27 cellular contexts compared by ENCODE assay signal in genomic region chr20:5122861-5123260, GRCh38. TPM values are rescaled to one million over a fixed set of nuclear protein-coding genes. Genes with fewer than 3 reads are reported as not detected.
A peak's percentile ranks its signal among the peaks of the same experiment; 100 is the strongest.
DNase-seq lines count a peak whose midpoint lies in the region; ATAC-seq and TF ChIP-seq lines count a peak whose summit lies in the region.
"Had no signal": no experiment of that assay in that cellular context is flagged by ENCODE, and none has a peak within 500 bp of the region (broad histone marks: within the 10 kb centered on the region; RNA-seq: fewer than 3 reads in every experiment).

No MANE protein-coding gene starts in this region.

- H3K9me3 Mint-ChIP-seq in T-helper 2 cell treated with Interferon-gamma antibody and Interleukin-4, amounts not matched to agents 5 μg/mL and 100 μg/mL, for 36 hours, result no peaks in the 10 kb centered on the region

- no peak for DNase-seq in T-helper 2 cell treated with Interferon-gamma antibody and Interleukin-4, amounts not matched to agents 5 μg/mL and 100 μg/mL, for 36 hours (ENCODE audit: low spot score)
- no peak for DNase-seq in T-helper 2 cell
- peak; percentile 71 for DNase-seq in choroid plexus epithelial cell (ENCODE audit: low read depth)
- DNase-seq in trophoblast cell, result peak; percentile 42 to 81
- DNase-seq in SJCRH30, result no peak
- no peak for DNase-seq in activated gamma-delta T cell treated with Interleukin-2 at 50 U/mL for 16 hours
- no peak for DNase-seq in psoas muscle
- DNase-seq: 8988T; activated gamma-delta T cell; activated T-cell treated with anti-CD3 and anti-CD28 coated beads, Interleukin-2, amount 50 U/mL, for 1 hour; amniotic stem cell; CD4-positive, alpha-beta memory T cell; colonic mucosa; effector memory CD4-positive, alpha-beta T cell; foreskin fibroblast; GOT3; heart right ventricle; Kasumi-1; NCI-H1694 treated with DMSO at 0.1 percent for 48 hours; NCI-H2171 treated with DMSO at 0.1 percent for 48 hours; NCI-H524; Peyer's patch; SHP77 treated with DMSO at 0.1 percent for 48 hours; stimulated activated naive CD4-positive, alpha-beta T cell had no signal

- H2AK5ac ChIP-seq in trophoblast cell (ENCODE audit: low read length), result no peak overlapping the region

- WGBS in trophoblast cell (ENCODE audit: extremely low coverage, insufficient coverage, insufficient read length), result no CpG with 5 or more reads among the region's 1 CpG
- 91 to 100% (median 94%) methylated on average over 1 of the region's 1 CpG for WGBS in psoas muscle, 3 donors

- peaks cover 11% of the 10 kb centered on the region for H3K79me1 ChIP-seq in trophoblast cell (ENCODE audit: low read length)

- peaks cover 31% of the 10 kb centered on the region for H3F3A ChIP-seq in SU-DHL-6 (ENCODE audit: insufficient read depth)

- H2AFZ ChIP-seq in SU-DHL-6 (ENCODE audit: low read depth, low read length, severe bottlenecking), result no peak overlapping the region
- no peak overlapping the region for H2AFZ ChIP-seq in trophoblast cell (ENCODE audit: insufficient read depth, low read length, poor library complexity)

- no peak overlapping the region for H3K4ac ChIP-seq in trophoblast cell (ENCODE audit: low read depth, low read length)

- TF ChIP-seq CTCF in SU-DHL-6 (IDR thresholded peaks at IDR 0.05; ENCODE audit: insufficient read depth, low read length, poor library complexity, severe bottlenecking) (no peak), choroid plexus epithelial cell (conservative IDR thresholded peaks at IDR 0.05; ENCODE audit: low read depth, low read length) (no peak), psoas muscle (IDR thresholded peaks at IDR 0.05) (no peak)

- no peak overlapping the region for H3K4me3 ChIP-seq in SU-DHL-6 (ENCODE audit: insufficient read depth, low read length, poor library complexity, severe bottlenecking)
- no peak overlapping the region for H3K4me3 ChIP-seq in choroid plexus epithelial cell (ENCODE audit: low read depth, low read length)
- H3K4me3 ChIP-seq in trophoblast cell (ENCODE audit: low read depth, low read length), result no peak overlapping the region
- H3K4me3 ChIP-seq in SJCRH30, result no peak overlapping the region
- H3K4me3 ChIP-seq in psoas muscle, result no peak overlapping the region
- H3K4me3 ChIP-seq: colonic mucosa, heart right ventricle, Peyer's patch, suprapubic skin had no signal

- intact Hi-C loops in psoas muscle (cut with DNase I), result loop anchor here in 1 of 2 donors (5.0 kb wide), 1 partner anchor 49 kb away; no protein-coding TSS in a partner anchor

- H3K14ac ChIP-seq in trophoblast cell (ENCODE audit: low read length), result no peak overlapping the region

- H4K20me1 ChIP-seq in SU-DHL-6 (ENCODE audit: low read depth, low read length), result peaks cover 2% of the 10 kb centered on the region

- no peak overlapping the region for H3K4me3 Mint-ChIP-seq in T-helper 2 cell treated with Interferon-gamma antibody and Interleukin-4, amounts not matched to agents 5 μg/mL and 100 μg/mL, for 36 hours

- no peaks in the 10 kb centered on the region for H3K9me2 ChIP-seq in SU-DHL-6 (replicated peaks; ENCODE audit: insufficient read depth, low read length)

- no peak overlapping the region for H4K91ac ChIP-seq in trophoblast cell (ENCODE audit: low read depth, low read length)

- H3K36me3 Mint-ChIP-seq in T-helper 2 cell treated with Interferon-gamma antibody and Interleukin-4, amounts not matched to agents 5 μg/mL and 100 μg/mL, for 36 hours (ENCODE audit: low read depth), result peaks cover 21% of the 10 kb centered on the region

- H3K9me3 ChIP-seq in SU-DHL-6 (ENCODE audit: insufficient read depth, low read length), result no peaks in the 10 kb centered on the region
- H3K9me3 ChIP-seq in trophoblast cell (ENCODE audit: insufficient read depth, low read depth, low read length), result no peaks in the 10 kb centered on the region
- H3K9me3 ChIP-seq in SJCRH30 (replicated peaks), result no peaks in the 10 kb centered on the region
- H3K9me3 ChIP-seq in psoas muscle, result no peaks in the 10 kb centered on the region
- H3K9me3 ChIP-seq: colonic mucosa, heart right ventricle, Peyer's patch, suprapubic skin had no signal

- H3K36me3 ChIP-seq in SU-DHL-6 (ENCODE audit: low read length) (peaks cover 12% of the 10 kb centered on the region), trophoblast cell (ENCODE audit: control insufficient read depth in 1 of 2, insufficient read depth in 2 of 2, low read length in 2 of 2) (peaks cover 2 to 3% of the 10 kb centered on the region in 2 experiments), SJCRH30 (peaks cover 12% of the 10 kb centered on the region), psoas muscle (ENCODE audit: insufficient read depth in 1 of 2, low read depth in 1 of 2) (peaks cover 0 to 6% of the 10 kb centered on the region in 2 donors)
- H3K36me3 ChIP-seq: colonic mucosa, Peyer's patch, suprapubic skin had no signal

- H3K4me1 Mint-ChIP-seq in T-helper 2 cell treated with Interferon-gamma antibody and Interleukin-4, amounts not matched to agents 5 μg/mL and 100 μg/mL, for 36 hours (ENCODE audit: low read depth), result peaks cover 40% of the 10 kb centered on the region

- H3K27ac ChIP-seq in SU-DHL-6 (ENCODE audit: low read depth, low read length) (no peak overlapping the region), trophoblast cell (ENCODE audit: low read depth, low read length) (no peak overlapping the region), SJCRH30 (no peak overlapping the region), psoas muscle (no peak overlapping the region)
- H3K27ac ChIP-seq: colonic mucosa, Peyer's patch, suprapubic skin had no signal

- H3K79me2 ChIP-seq in SU-DHL-6 (ENCODE audit: insufficient read depth, low read length), result peaks cover 26% of the 10 kb centered on the region
- H3K79me2 ChIP-seq in trophoblast cell (ENCODE audit: control insufficient read depth, insufficient read depth, low read length, poor library complexity), result peaks cover 19% of the 10 kb centered on the region

- no peak overlapping the region for H3K23ac ChIP-seq in trophoblast cell (ENCODE audit: low read length)

- H2BK5ac ChIP-seq in trophoblast cell (ENCODE audit: low read depth, low read length, poor library complexity), result no peak overlapping the region

- peaks cover 4 to 5% of the 10 kb centered on the region in 2 experiments for H3K4me1 ChIP-seq in trophoblast cell (ENCODE audit: control insufficient read depth in 1 of 2, insufficient read depth in 2 of 2, low read length in 2 of 2)
- H3K4me1 ChIP-seq in SJCRH30, result 0 out of 2 replicates have a peak, but pooled peaks cover under 1% of the 10 kb centered on the region
- peaks cover 26% of the 10 kb centered on the region for H3K4me1 ChIP-seq in psoas muscle

- H4K12ac ChIP-seq in trophoblast cell (ENCODE audit: low read depth, low read length), result no peak overlapping the region

- peak overlapping the region; percentile 3 for H3K27ac Mint-ChIP-seq in T-helper 2 cell treated with Interferon-gamma antibody and Interleukin-4, amounts not matched to agents 5 μg/mL and 100 μg/mL, for 36 hours

- H3K4me2 ChIP-seq in SU-DHL-6 (ENCODE audit: low read depth, low read length, poor library complexity, severe bottlenecking), result no peak overlapping the region
- no peak overlapping the region for H3K4me2 ChIP-seq in trophoblast cell (ENCODE audit: low read length)

- no peaks in the 10 kb centered on the region for H3K27me3 Mint-ChIP-seq in T-helper 2 cell treated with Interferon-gamma antibody and Interleukin-4, amounts not matched to agents 5 μg/mL and 100 μg/mL, for 36 hours (ENCODE audit: low read depth)
- H3K27me3 Mint-ChIP-seq: CD4-positive, alpha-beta memory T cell had no signal

- H3K27me3 ChIP-seq in SU-DHL-6 (ENCODE audit: low read length) (no peaks in the 10 kb centered on the region), trophoblast cell (ENCODE audit: insufficient read depth, low read length) (no peaks in the 10 kb centered on the region), SJCRH30 (no peaks in the 10 kb centered on the region), psoas muscle (ENCODE audit: insufficient read depth in 3 of 3, low read length in 2 of 3) (no peaks in the 10 kb centered on the region)
- H3K27me3 ChIP-seq: colonic mucosa, heart right ventricle, Peyer's patch, suprapubic skin had no signal

- no peak overlapping the region for H2BK12ac ChIP-seq in trophoblast cell (ENCODE audit: low read length)

- no peak overlapping the region for H2BK120ac ChIP-seq in trophoblast cell (ENCODE audit: insufficient read depth, low read length, poor library complexity)

- no peak for ATAC-seq in psoas muscle
- ATAC-seq: heart right ventricle, sciatic nerve had no signal

- no peak overlapping the region for H4K8ac ChIP-seq in trophoblast cell (ENCODE audit: low read depth, low read length)

- H3K18ac ChIP-seq in trophoblast cell (ENCODE audit: low read length), result no peak overlapping the region

- H3K9ac ChIP-seq in SU-DHL-6 (ENCODE audit: low read length) (peak overlapping the region; percentile 6; the same call in 1 of the 2 replicates), trophoblast cell (ENCODE audit: low read length) (no peak overlapping the region)

RNA-seq across cellular contexts. Expression of gene PCNA, which starts 3.1 kb away (rescaled TPM):
- 125 and 128 TPM in 2 replicates for polyA plus RNA-seq in trophoblast cell (2013)
- total RNA-seq in SJCRH30 (2014; rRNA removed; shearing (Covaris generic)), result 431 and 450 TPM in 2 replicates
- total RNA-seq in psoas muscle, result 10 to 100 TPM; 13.2 to 19.1 (median 16.3) TPM
- polyA plus RNA-seq in psoas muscle, result 10 to 100 TPM; 25.5 to 53.0 (median 37.8) TPM

RNA-seq across cellular contexts. Expression of gene CDS2, which starts 3.9 kb away (rescaled TPM):
- polyA plus RNA-seq in trophoblast cell (2013), result 25.0 and 25.8 TPM in 2 replicates
- 29.1 and 30.1 TPM in 2 replicates for total RNA-seq in SJCRH30 (2014; rRNA removed; shearing (Covaris generic))
- 10 to 100 TPM; 18.1 to 34.1 (median 25.2) TPM for total RNA-seq in psoas muscle
- polyA plus RNA-seq in psoas muscle, result 10 to 100 TPM in 2 of 3 donors, 1 to 10 TPM in 1; 8.0 to 19.5 (median 15.2) TPM

RNA-seq across cellular contexts. Expression of gene TMEM230, which starts 10.0 kb away (rescaled TPM):
- polyA plus RNA-seq in trophoblast cell (2013), result 109 and 115 TPM in 2 replicates
- 162 and 165 TPM in 2 replicates for total RNA-seq in SJCRH30 (2014; rRNA removed; shearing (Covaris generic))
- total RNA-seq in psoas muscle, result 10 to 100 TPM; 71.8 to 99.9 (median 82.2) TPM
- 100 to 1,000 TPM; 120 to 146 (median 126) TPM for polyA plus RNA-seq in psoas muscle

Comparison
In these comparisons a context has a peak if more than half of its experiments do, and no peak if none do; other contexts are left out.
1. DNase-seq: peak in choroid plexus epithelial cell (single experiment) and trophoblast cell (2 of 2); none in T-helper 2 cell treated with Interferon-gamma antibody and Interleukin-4, amounts not matched to agents 5 μg/mL and 100 μg/mL, for 36 hours (single experiment), T-helper 2 cell (0 of 5), SJCRH30 (0 of 2), activated gamma-delta T cell treated with Interleukin-2 at 50 U/mL for 16 hours (single experiment) and psoas muscle (0 of 2).
2. RNA of gene PCNA, which starts 3.1 kb away (total RNA-seq): 431 to 450 TPM in SJCRH30; 13.2 to 19.1 TPM in psoas muscle; every median in the first group is over 10 times any median in the second.